In genomic region chr2:240589381-240589780, GRCh38 we compare ENCODE assay signal across 28 cellular contexts. TPM values are rescaled to one million over a fixed set of nuclear protein-coding genes. Genes with fewer than 3 reads are reported as not detected.
DNase-seq lines count a peak whose midpoint lies in the region; ATAC-seq and TF ChIP-seq lines count a peak whose summit lies in the region.
"Had no signal": no experiment of that assay in that cellular context is flagged by ENCODE, and none has a peak within 500 bp of the region (broad histone marks: within the 10 kb centered on the region; RNA-seq: fewer than 3 reads in every experiment).

No MANE protein-coding gene starts in this region.

- H3K27me3 Mint-ChIP-seq in stimulated activated naive B cell treated with anti-CD40 and anti-IgM and Interleukin-4, amounts not matched to agents 10 μg/mL and 1 μg/mL and 100 μg/mL, for 72 hours, result no peaks in the 10 kb centered on the region
- H3K27me3 Mint-ChIP-seq: naive thymus-derived CD4-positive, alpha-beta T cell had no signal

- ATAC-seq in RWPE2 (ENCODE audit: low read depth), result no peak
- ATAC-seq in right cardiac atrium, result no peak
- no peak for ATAC-seq in stimulated activated naive B cell treated with anti-CD40 and anti-IgM and Interleukin-4, amounts not matched to agents 10 μg/mL and 1 μg/mL and 100 μg/mL, for 72 hours (replicated peaks)
- ATAC-seq: activated CD8-positive, alpha-beta T cell treated with anti-CD3 and anti-CD28 coated beads, Interleukin-2, amount 10 ng/mL, durations not matched to agents 7 days and 5 days; activated T-cell treated with anti-CD3 and anti-CD28 coated beads, Interleukin-2, amount 50 U/mL, for 72 hours; naive thymus-derived CD4-positive, alpha-beta T cell; pancreas had no signal

- no peaks in the 10 kb centered on the region for H3K9me3 Mint-ChIP-seq in stimulated activated naive B cell treated with anti-CD40 and anti-IgM and Interleukin-4, amounts not matched to agents 10 μg/mL and 1 μg/mL and 100 μg/mL, for 72 hours
- H3K9me3 Mint-ChIP-seq: activated T-cell treated with anti-CD3 and anti-CD28 coated beads, Interleukin-2, amount 50 U/mL, for 72 hours had no signal

- peak; percentile 10 for DNase-seq in activated T-cell treated with anti-CD3 and anti-CD28 coated beads, Interleukin-2, amount 50 U/mL, for 1 hour
- no peak for DNase-seq in activated T-cell treated with anti-CD3 and anti-CD28 coated beads for 4 hours
- peak; percentile 41 for DNase-seq in RWPE2 (ENCODE audit: low spot score)
- DNase-seq in right cardiac atrium, result peak; percentile 3 to 28 (median 26)
- no peak for DNase-seq in stimulated activated naive B cell treated with anti-CD40 and anti-IgM and Interleukin-4, amounts not matched to agents 10 μg/mL and 1 μg/mL and 100 μg/mL, for 72 hours
- DNase-seq in AG08395 (ENCODE audit: low spot score), result no peak
- DNase-seq in putamen (ENCODE audit: low spot score), result no peak
- DNase-seq in NCI-H146 treated with DMSO at 0.1 percent for 48 hours (lab: John Stamatoyannopoulos, UW; ENCODE audit: unreplicated experiment), result no peak
- DNase-seq: 8988T; activated CD4-positive, alpha-beta T cell treated with anti-CD3 and anti-CD28 coated beads for 1 hour; activated CD8-positive, alpha-beta T cell treated with anti-CD3 and anti-CD28 coated beads, Interleukin-2, amount 10 ng/mL, durations not matched to agents 7 days and 5 days; activated naive CD4-positive, alpha-beta T cell treated with anti-CD3 and anti-CD28 coated beads, Interleukin-2, amount 50 U/mL, for 16 hours; activated T-cell treated with anti-CD3 and anti-CD28 coated beads, Interleukin-2, amount 50 U/mL, for 72 hours; anterior cingulate cortex; Calu3; caudate nucleus; EL; IMR-90; MG63; naive thymus-derived CD4-positive, alpha-beta T cell; NCI-H146; OCI-M1; SHP77 treated with DMSO at 0.1 percent for 48 hours; stimulated activated CD4-positive, alpha-beta T cell treated with anti-CD3 and anti-CD28 coated beads, Interleukin-1b, Interleukin-23, amount 100 ng/mL, for 48 hours; stimulated activated naive CD4-positive, alpha-beta T cell had no signal

- H3K27me3 ChIP-seq in RWPE2 (ENCODE audit: insufficient read depth, poor library complexity, severe bottlenecking), result no peaks in the 10 kb centered on the region
- H3K27me3 ChIP-seq in right cardiac atrium (ENCODE audit: control insufficient read depth, insufficient read depth), result no peaks in the 10 kb centered on the region
- H3K27me3 ChIP-seq: dorsolateral prefrontal cortex, MG63, pancreas had no signal

- WGBS in right cardiac atrium, result 87% methylated on average over 14 of the region's 14 CpGs

- H3K27ac Mint-ChIP-seq in stimulated activated naive B cell treated with anti-CD40 and anti-IgM and Interleukin-4, amounts not matched to agents 10 μg/mL and 1 μg/mL and 100 μg/mL, for 72 hours, result peak overlapping the region; percentile 57
- H3K27ac Mint-ChIP-seq: activated T-cell treated with anti-CD3 and anti-CD28 coated beads, Interleukin-2, amount 50 U/mL, for 72 hours had no signal

- no peak overlapping the region for H3K27ac ChIP-seq in RWPE2 (ENCODE audit: poor library complexity, severe bottlenecking)
- no peak overlapping the region for H3K27ac ChIP-seq in right cardiac atrium (ENCODE audit: low read length)
- H3K27ac ChIP-seq: pancreas had no signal

- H3K4me3 ChIP-seq in RWPE2 (ENCODE audit: severe bottlenecking), result no peak overlapping the region
- no peak overlapping the region for H3K4me3 ChIP-seq in right cardiac atrium (ENCODE audit: low read length)
- H3K4me3 ChIP-seq: HAP-1, MG63, pancreas had no signal

- TF ChIP-seq CTCF in RWPE2 (IDR thresholded peaks at IDR 0.05; ENCODE audit: poor library complexity, severe bottlenecking), result no peak

- peaks cover 21% of the 10 kb centered on the region for H3K36me3 ChIP-seq in RWPE2 (ENCODE audit: low read depth)

- peaks cover 16 to 40% of the 10 kb centered on the region in 2 donors for H3K36me3 Mint-ChIP-seq in stimulated activated naive B cell treated with anti-CD40 and anti-IgM and Interleukin-4, amounts not matched to agents 10 μg/mL and 1 μg/mL and 100 μg/mL, for 72 hours

- intact Hi-C loops in right cardiac atrium (cut with DNase I), result no loop called here

- no peak overlapping the region for H3K4me3 Mint-ChIP-seq in stimulated activated naive B cell treated with anti-CD40 and anti-IgM and Interleukin-4, amounts not matched to agents 10 μg/mL and 1 μg/mL and 100 μg/mL, for 72 hours
- H3K4me3 Mint-ChIP-seq: activated CD8-positive, alpha-beta T cell treated with anti-CD3 and anti-CD28 coated beads, Interleukin-2, amount 10 ng/mL, durations not matched to agents 7 days and 5 days had no signal

- peaks cover 24 to 49% of the 10 kb centered on the region in 2 donors for H3K4me1 Mint-ChIP-seq in stimulated activated naive B cell treated with anti-CD40 and anti-IgM and Interleukin-4, amounts not matched to agents 10 μg/mL and 1 μg/mL and 100 μg/mL, for 72 hours

- H3K9me3 ChIP-seq in RWPE2 (ENCODE audit: severe bottlenecking) (no peaks in the 10 kb centered on the region), right cardiac atrium (ENCODE audit: control insufficient read depth, low read length) (no peaks in the 10 kb centered on the region)
- H3K9me3 ChIP-seq: HAP-1, MG63, pancreas had no signal

- H3K4me1 ChIP-seq in RWPE2 (ENCODE audit: insufficient read depth, poor library complexity, severe bottlenecking) (peaks cover 12% of the 10 kb centered on the region), right cardiac atrium (ENCODE audit: control insufficient read depth, insufficient read depth, low read length) (peaks cover 15% of the 10 kb centered on the region)

RNA-seq across cellular contexts. Expression of gene CAPN10, which starts 2.8 kb away (rescaled TPM):
- 10 to 100 TPM; 21.2 to 44.3 (median 36.2) TPM for total RNA-seq in right cardiac atrium
- polyA plus RNA-seq in right cardiac atrium, result 40.1 TPM

RNA-seq across cellular contexts. Expression of gene RNPEPL1, which starts 21.1 kb away (rescaled TPM):
- total RNA-seq in right cardiac atrium, result 10 to 100 TPM; 40.4 to 61.6 (median 58.0) TPM
- polyA plus RNA-seq in right cardiac atrium, result 108 TPM

RNA-seq across cellular contexts. Expression of gene DUSP28, which starts 29.2 kb away (rescaled TPM):
- 10 to 100 TPM in 3 of 4 donors, 1 to 10 TPM in 1; 9.6 to 14.9 (median 11.7) TPM for total RNA-seq in right cardiac atrium
- polyA plus RNA-seq in right cardiac atrium, result 10.9 TPM

RNA-seq across cellular contexts. Expression of gene ANKMY1, which starts 31.6 kb away (rescaled TPM):
- total RNA-seq in right cardiac atrium, result 1 to 10 TPM; 7.3 to 8.0 (median 7.6) TPM
- 3.5 TPM for polyA plus RNA-seq in right cardiac atrium

RNA-seq across cellular contexts. Expression of gene GPR35, which starts 35.9 kb away (rescaled TPM):
- 1 to 10 TPM in 2 of 4 donors, under 1 TPM in 2; 0.53 to 1.4 (median 1.0) TPM for total RNA-seq in right cardiac atrium
- 0.84 TPM for polyA plus RNA-seq in right cardiac atrium
- total RNA-seq: IMR-90 had no signal

Comparison
In these comparisons a context has a peak if more than half of its experiments do, and no peak if none do; other contexts are left out.
1. DNase-seq: peak in activated T-cell treated with anti-CD3 and anti-CD28 coated beads, Interleukin-2, amount 50 U/mL, for 1 hour (single experiment), RWPE2 (single experiment) and right cardiac atrium (3 of 3); none in activated T-cell treated with anti-CD3 and anti-CD28 coated beads for 4 hours (single experiment), stimulated activated naive B cell treated with anti-CD40 and anti-IgM and Interleukin-4, amounts not matched to agents 10 μg/mL and 1 μg/mL and 100 μg/mL, for 72 hours (single experiment), AG08395 (single experiment), putamen (single experiment) and NCI-H146 treated with DMSO at 0.1 percent for 48 hours (single experiment).